In genomic region chr1:226943927-226944326, GRCh38 we compare ENCODE assay signal across 18 cellular contexts. TPM values are rescaled to one million over a fixed set of nuclear protein-coding genes. Genes with fewer than 3 reads are reported as not detected.
DNase-seq lines count a peak whose midpoint lies in the region; ATAC-seq, FAIRE-seq and TF ChIP-seq lines count a peak whose summit lies in the region.
"Had no signal": no experiment of that assay in that cellular context is flagged by ENCODE, and none has a peak within 500 bp of the region (broad histone marks: within the 10 kb centered on the region; RNA-seq: fewer than 3 reads in every experiment).

No MANE protein-coding gene starts in this region.

- H3K9me3 ChIP-seq in K562 (replicated peaks; ENCODE audit: control insufficient read depth, insufficient read depth, low read depth, low read length) (no peaks in the 10 kb centered on the region), right lobe of liver (no peaks in the 10 kb centered on the region)
- H3K9me3 ChIP-seq: left lung had no signal

- FAIRE-seq in K562 (lab: Jason Lieb, UNC), result no peak
- FAIRE-seq: colon, endothelial cell of umbilical vein had no signal

- peaks cover 12% of the 10 kb centered on the region for H3K36me3 Mint-ChIP-seq in activated T-cell treated with anti-CD3 and anti-CD28 coated beads, Interleukin-2, amount 50 U/mL, for 24 hours (ENCODE audit: low read depth)
- H3K36me3 Mint-ChIP-seq in activated T-cell treated with anti-CD3 and anti-CD28 coated beads, Interleukin-2, amount 50 U/mL, for 4 hours (ENCODE audit: insufficient read depth), result peaks cover 6% of the 10 kb centered on the region
- peaks cover 3 to 15% of the 10 kb centered on the region in 2 donors for H3K36me3 Mint-ChIP-seq in stimulated activated naive B cell treated with anti-CD40 and anti-IgM and Interleukin-4, amounts not matched to agents 10 μg/mL and 1 μg/mL and 100 μg/mL, for 72 hours

- no peaks in the 10 kb centered on the region for H3K27me3 Mint-ChIP-seq in activated T-cell treated with anti-CD3 and anti-CD28 coated beads, Interleukin-2, amount 50 U/mL, for 24 hours
- H3K27me3 Mint-ChIP-seq in activated T-cell treated with anti-CD3 and anti-CD28 coated beads, Interleukin-2, amount 50 U/mL, for 4 hours (ENCODE audit: low read depth), result no peaks in the 10 kb centered on the region
- H3K27me3 Mint-ChIP-seq in stimulated activated naive B cell treated with anti-CD40 and anti-IgM and Interleukin-4, amounts not matched to agents 10 μg/mL and 1 μg/mL and 100 μg/mL, for 72 hours, result no peaks in the 10 kb centered on the region

- peaks cover 5% of the 10 kb centered on the region for H3K9me3 Mint-ChIP-seq in activated T-cell treated with anti-CD3 and anti-CD28 coated beads, Interleukin-2, amount 50 U/mL, for 24 hours
- peaks cover 4% of the 10 kb centered on the region for H3K9me3 Mint-ChIP-seq in activated T-cell treated with anti-CD3 and anti-CD28 coated beads, Interleukin-2, amount 50 U/mL, for 4 hours
- H3K9me3 Mint-ChIP-seq in stimulated activated naive B cell treated with anti-CD40 and anti-IgM and Interleukin-4, amounts not matched to agents 10 μg/mL and 1 μg/mL and 100 μg/mL, for 72 hours, result peaks cover 3 to 6% of the 10 kb centered on the region in 2 donors

- CTCF ChIA-PET in K562 (lab: Yijun Ruan, JAX; ENCODE audit: low intra/inter-chr PET ratio), result no interaction called here

- TF ChIP-seq EP300 in K562 (IDR thresholded peaks at IDR 0.05; ENCODE audit: low read length), result no peak

- H3K9ac ChIP-seq in K562 (ENCODE audit: insufficient read depth in 1 of 2, low read depth in 2 of 2, low read length in 2 of 2), result peak overlapping the region in 1 of 2 experiments; percentile 70; a peak in 2 of 4 replicates
- H3K9ac ChIP-seq: parathyroid adenoma had no signal

- H3K27ac Mint-ChIP-seq in activated T-cell treated with anti-CD3 and anti-CD28 coated beads, Interleukin-2, amount 50 U/mL, for 24 hours, result peak overlapping the region; percentile 28
- peak overlapping the region; percentile 14 for H3K27ac Mint-ChIP-seq in stimulated activated naive B cell treated with anti-CD40 and anti-IgM and Interleukin-4, amounts not matched to agents 10 μg/mL and 1 μg/mL and 100 μg/mL, for 72 hours

- H3K27ac ChIP-seq in K562 (ENCODE audit: extremely low read depth, low read depth, low read length), result no peak overlapping the region
- peak overlapping the region in 2 of 3 donors; percentile 40 to 81 for H3K27ac ChIP-seq in right lobe of liver
- H3K27ac ChIP-seq: ascending aorta, left lung, parathyroid adenoma, PC-9 had no signal

- no peak overlapping the region for H2AFZ ChIP-seq in K562 (ENCODE audit: low read depth, low read length)
- H2AFZ ChIP-seq: parathyroid adenoma, PC-9 had no signal

- DNase-seq in activated T-cell treated with anti-CD3 and anti-CD28 coated beads, Interleukin-2, amount 50 U/mL, for 24 hours, result no peak
- no peak for DNase-seq in activated T-cell treated with anti-CD3 and anti-CD28 coated beads, Interleukin-2, amount 50 U/mL, for 4 hours
- DNase-seq in K562 (ENCODE audit: extremely low read depth in 1 of 4, low spot score in 3 of 4), result no peak
- no peak for DNase-seq in right lobe of liver
- no peak for DNase-seq in stimulated activated naive B cell treated with anti-CD40 and anti-IgM and Interleukin-4, amounts not matched to agents 10 μg/mL and 1 μg/mL and 100 μg/mL, for 72 hours
- no peak for DNase-seq in stimulated activated CD4-positive, alpha-beta T cell treated with anti-CD3 and anti-CD28 coated beads, Interleukin-2, amount 100 ng/mL, for 48 hours
- no peak for DNase-seq in NCI-H510A (lab: John Stamatoyannopoulos, UW)
- no peak for DNase-seq in iPS-NIHi11 (ENCODE audit: low spot score)
- DNase-seq: activated gamma-delta T cell treated with Interleukin-2 at 50 U/mL for 16 hours, foreskin fibroblast, left lung, NCI-H1436 treated with DMSO at 0.1 percent for 48 hours, PC-9 had no signal

- no peak overlapping the region for H3K4me3 Mint-ChIP-seq in activated T-cell treated with anti-CD3 and anti-CD28 coated beads, Interleukin-2, amount 50 U/mL, for 24 hours
- no peak overlapping the region for H3K4me3 Mint-ChIP-seq in activated T-cell treated with anti-CD3 and anti-CD28 coated beads, Interleukin-2, amount 50 U/mL, for 4 hours
- H3K4me3 Mint-ChIP-seq in stimulated activated naive B cell treated with anti-CD40 and anti-IgM and Interleukin-4, amounts not matched to agents 10 μg/mL and 1 μg/mL and 100 μg/mL, for 72 hours, result no peak overlapping the region

- H3K4me1 Mint-ChIP-seq in activated T-cell treated with anti-CD3 and anti-CD28 coated beads, Interleukin-2, amount 50 U/mL, for 24 hours (ENCODE audit: low read depth), result peaks cover 73% of the 10 kb centered on the region
- peaks cover 53% of the 10 kb centered on the region for H3K4me1 Mint-ChIP-seq in activated T-cell treated with anti-CD3 and anti-CD28 coated beads, Interleukin-2, amount 50 U/mL, for 4 hours (ENCODE audit: low read depth)
- peaks cover 56 to 81% of the 10 kb centered on the region in 2 donors for H3K4me1 Mint-ChIP-seq in stimulated activated naive B cell treated with anti-CD40 and anti-IgM and Interleukin-4, amounts not matched to agents 10 μg/mL and 1 μg/mL and 100 μg/mL, for 72 hours

- no peak for ATAC-seq in activated T-cell treated with anti-CD3 and anti-CD28 coated beads, Interleukin-2, amount 50 U/mL, for 4 hours
- no peak for ATAC-seq in K562
- no peak for ATAC-seq in right lobe of liver
- ATAC-seq in stimulated activated naive B cell treated with anti-CD40 and anti-IgM and Interleukin-4, amounts not matched to agents 10 μg/mL and 1 μg/mL and 100 μg/mL, for 72 hours (replicated peaks), result no peak
- ATAC-seq: activated CD4-positive, CD25-positive, alpha-beta regulatory T cell treated with anti-CD3 and anti-CD28 coated beads, Interleukin-2, amount 50 U/mL, for 24 hours; left lung had no signal

- 58% methylated on average over 2 of the region's 2 CpGs for WGBS in K562 (ENCODE audit: insufficient coverage, low coverage, missing lambda C conversion rate)
- 65% methylated on average over 2 of the region's 2 CpGs for WGBS in right lobe of liver (ENCODE audit: insufficient coverage, low coverage, low lambda C conversion rate, missing lambda C conversion rate)

- peaks cover 4% of the 10 kb centered on the region; the same call in 1 of the 2 replicates for H4K20me1 ChIP-seq in K562 (replicated peaks; ENCODE audit: control insufficient read depth, insufficient read depth, low read length)

- in situ Hi-C loops in K562 (cut with MboI), result no loop called here

- no TSS peak for BruUV-seq in K562 (replicated peaks; lab: Mats Ljungman, UMichigan)

- H3K4me1 ChIP-seq in K562 (replicated peaks in 1 of 2; ENCODE audit: control insufficient read depth in 2 of 2, insufficient read depth in 2 of 2, low read length in 2 of 2), result peaks cover 44 to 55% of the 10 kb centered on the region in 2 experiments
- peaks cover 0 to 66% (median 15%) of the 10 kb centered on the region in 4 donors for H3K4me1 ChIP-seq in right lobe of liver

- peaks cover 60% of the 10 kb centered on the region for H3K79me2 ChIP-seq in K562 (ENCODE audit: control insufficient read depth, insufficient read depth, low read length)

- TF ChIP-seq POLR2A in K562 (conservative IDR thresholded peaks at IDR 0.05) (no peak), right lobe of liver (IDR thresholded peaks at IDR 0.05) (no peak)

- no peaks in the 10 kb centered on the region for H3K36me3 ChIP-seq in K562 (ENCODE audit: control insufficient read depth, insufficient read depth, low read length)
- H3K36me3 ChIP-seq in right lobe of liver, result no peaks in the 10 kb centered on the region
- H3K36me3 ChIP-seq: ascending aorta, left lung had no signal

- H3K9me1 ChIP-seq in K562 (ENCODE audit: control insufficient read depth, insufficient read depth, low read length), result no peaks in the 10 kb centered on the region

- no peak overlapping the region for H3K4me2 ChIP-seq in K562 (ENCODE audit: insufficient read depth, low read length)
- H3K4me2 ChIP-seq: PC-9 had no signal

- H3K4me3 ChIP-seq in K562, result no peak overlapping the region
- no peak overlapping the region for H3K4me3 ChIP-seq in right lobe of liver
- H3K4me3 ChIP-seq: ascending aorta, left lung, PC-9 had no signal

- intact Hi-C loops in K562 (cut with micrococcal nuclease) (loop anchor here (10.0 kb wide), 1 partner anchor 371 kb away; the partner anchor contains the start of gene CDC42BPA), right lobe of liver (cut with DNase I) (no loop called here)

- TF ChIP-seq CTCF in K562 (IDR thresholded peaks at IDR 0.05 in 2 of 3, conservative IDR thresholded peaks at IDR 0.05 in 1 of 3; ENCODE audit: insufficient read depth in 2 of 3, low read depth in 1 of 3, low read length in 3 of 3) (no peak), right lobe of liver (IDR thresholded peaks at IDR 0.05) (no peak)

- no peaks in the 10 kb centered on the region for H3K27me3 ChIP-seq in K562 (ENCODE audit: control insufficient read depth in 2 of 2, insufficient read depth in 2 of 2, low read length in 2 of 2)
- no peaks in the 10 kb centered on the region for H3K27me3 ChIP-seq in right lobe of liver
- H3K27me3 ChIP-seq: ascending aorta, left lung had no signal

- no peak for TF ChIP-seq RAD21 in K562 (CRISPR knock-in tag; conservative IDR thresholded peaks at IDR 0.05 in 1 of 2, IDR thresholded peaks at IDR 0.05 in 1 of 2)

- POLR2A ChIA-PET in K562 (lab: Yijun Ruan, JAX), result interaction anchor here (0.5 to 1.0 kb wide), 4 partner anchors 14 to 315 kb away, joined by 3 to 4 read pairs (median 3); no protein-coding TSS in a partner anchor

TF ChIP-seq in K562, 482 proteins besides CTCF, POLR2A, EP300 and RAD21 (continues in another document):
- no peak for TF ChIP-seq NRF1 (conservative IDR thresholded peaks at IDR 0.05 in 1 of 2, IDR thresholded peaks at IDR 0.05 in 1 of 2)

RNA-seq across cellular contexts. Expression of gene COQ8A, which starts 3.8 kb away (rescaled TPM):
- 10 to 100 TPM; 25.4 to 31.3 (median 31.0) TPM for total RNA-seq in activated T-cell treated with anti-CD3 and anti-CD28 coated beads, Interleukin-2, amount 50 U/mL, for 4 hours
- total RNA-seq in K562 (2011; cell fraction: chromatin; rRNA removed; ENCODE audit: low replicate concordance), result 36.8 and 53.6 TPM in 2 replicates
- total RNA-seq in K562 (2011; cell fraction: nucleolus; rRNA removed), result 34.5 and 34.7 TPM in 2 replicates
- 35.6 and 48.2 TPM in 2 replicates for total RNA-seq in K562 (2011; cell fraction: nucleoplasm; rRNA removed)
- total RNA-seq in K562 (2014; rRNA removed) (40.1 and 45.0 TPM in 2 replicates), K562 (2014; rRNA removed; fragmentation: Illumina TruSeq; extraction: Trizol) (18.4 and 18.6 TPM in 2 replicates), K562 (2015; rRNA removed; fragmentation: Illumina TruSeq; extraction: Trizol) (20.5 and 20.7 TPM in 2 replicates), K562 (2021) (44.3 and 54.3 TPM in 2 replicates), right lobe of liver (10 to 100 TPM; 51.6 to 78.1 (median 69.6) TPM)
- polyA plus RNA-seq in K562 (2011; rRNA removed) (38.4 and 40.1 TPM in 2 replicates), K562 (2014; fragmentation: Illumina TruSeq; extraction: Trizol) (32.4 and 42.5 TPM in 2 replicates), K562 (2014; fragmentation: Nextera tagmentation; extraction: Ambion mirVana) (1 to 10 TPM; 2.6 to 4.1 TPM), K562 (2014; rRNA removed) (38.0 and 45.7 TPM in 2 replicates)
- 36.3 and 44.9 TPM in 2 replicates for polyA plus RNA-seq in K562 (2011; cell fraction: cytosol; rRNA removed)
- 78.8 and 89.1 TPM in 2 replicates for polyA plus RNA-seq in K562 (2011; cell fraction: nucleus; rRNA removed)
- polyA plus RNA-seq in K562 (2012), result 27.1 and 42.6 TPM in 2 replicates
- polyA minus RNA-seq in K562 (2011; rRNA and poly(A)+ RNA removed), result 18.9 and 22.0 TPM in 2 replicates
- 18.2 and 22.0 TPM in 2 replicates for polyA minus RNA-seq in K562 (2011; cell fraction: cytosol; rRNA and poly(A)+ RNA removed)
- polyA minus RNA-seq in K562 (2011; cell fraction: nucleus; rRNA and poly(A)+ RNA removed), result 18.6 and 21.1 TPM in 2 replicates
